In the genomic region with DNA sequence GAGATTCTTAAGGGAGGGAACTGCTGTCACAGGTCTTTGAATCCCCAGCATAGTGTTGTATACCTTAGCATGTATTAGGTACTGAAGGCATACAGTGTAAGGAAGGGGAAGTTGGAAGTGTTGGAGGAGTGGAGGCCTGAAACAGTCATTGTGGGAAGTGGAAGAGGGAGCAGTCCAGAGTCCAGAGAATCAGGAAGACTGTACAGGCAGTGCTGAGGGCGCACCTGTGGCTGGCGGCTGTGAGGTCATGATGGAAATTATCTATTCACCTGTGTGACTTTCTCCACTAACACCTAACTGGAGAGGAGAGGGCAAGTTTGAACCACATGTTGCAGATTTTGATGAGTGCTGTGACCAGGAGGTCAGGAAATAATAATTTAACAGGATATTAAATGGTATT, we compare ENCODE assay signal across 20 cellular contexts.
"Had no signal": no experiment of that assay in that cellular context is flagged by ENCODE, and none has a peak within 500 bp of the region (broad histone marks: within the 10 kb centered on the region; RNA-seq: fewer than 3 reads in every experiment).

No MANE protein-coding gene starts in this region.

- H3K4me3 ChIP-seq: heart right ventricle, left lung, lower lobe of right lung, ovary, right atrium auricular region, right lobe of liver, suprapubic skin, thoracic aorta, tibial artery, uterus had no signal

- H3K4me1 ChIP-seq: heart right ventricle, left lung, lower lobe of right lung, right atrium auricular region, right lobe of liver, suprapubic skin, tibial artery, uterus had no signal

- H3K27ac ChIP-seq: heart right ventricle, left lung, lower lobe of right lung, ovary, right atrium auricular region, right lobe of liver, suprapubic skin, thoracic aorta, tibial artery, uterus had no signal

- DNase-seq: heart right ventricle; hippocampal formation; kidney glomerular epithelial cell; left cardiac atrium; left lung; lower lobe of right lung; mammary epithelial cell; mesenchymal stem cell; naive thymus-derived CD4-positive, alpha-beta T cell; ovary; right lobe of liver; stimulated activated CD4-positive, alpha-beta T cell treated with anti-CD3 and anti-CD28 coated beads, Interleukin-12 subunit alpha, Interleukin-12 subunit beta, amount 100 ng/mL, for 4 hours; stimulated activated CD4-positive, alpha-beta T cell treated with anti-CD3 and anti-CD28 coated beads, Interleukin-15, amount 100 ng/mL, for 24 hours; stimulated activated CD4-positive, alpha-beta T cell treated with anti-CD3 and anti-CD28 coated beads, Interleukin-4, amount 100 ng/mL, for 24 hours; stimulated activated naive CD4-positive, alpha-beta T cell; tibial artery; uterus had no signal

- H3K9me3 ChIP-seq: heart right ventricle, left lung, lower lobe of right lung, ovary, right atrium auricular region, right lobe of liver, suprapubic skin, thoracic aorta, tibial artery, uterus had no signal

- H3K36me3 ChIP-seq: heart right ventricle, left lung, lower lobe of right lung, ovary, right atrium auricular region, right lobe of liver, suprapubic skin, thoracic aorta, tibial artery, uterus had no signal

- H3K27me3 ChIP-seq: left lung, ovary, right atrium auricular region, right lobe of liver, suprapubic skin, uterus had no signal
